15 cellular contexts compared by ENCODE assay signal in the genomic region with DNA sequence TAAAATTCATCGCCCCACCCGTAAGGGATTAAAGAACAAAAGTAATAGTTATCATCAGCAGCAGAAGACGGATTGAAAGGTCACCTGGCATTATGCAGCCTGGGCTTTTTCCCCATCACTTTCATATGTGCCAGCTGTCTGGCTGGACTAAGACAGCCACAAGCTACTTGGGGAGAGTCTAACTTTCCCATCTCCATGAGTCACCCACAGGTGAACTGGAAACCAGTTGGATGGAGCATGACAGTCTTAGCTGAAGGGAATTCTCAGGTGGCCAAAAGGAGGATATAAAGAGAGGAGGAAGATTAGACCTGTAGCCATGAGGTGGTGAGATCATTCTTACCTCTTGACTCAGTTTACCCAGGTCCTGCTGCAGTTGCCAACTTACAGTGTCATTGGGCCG. TPM values are rescaled to one million over a fixed set of nuclear protein-coding genes. Genes with fewer than 3 reads are reported as not detected.
DNase-seq lines count a peak whose midpoint lies in the region; ATAC-seq lines count a peak whose summit lies in the region.
"Had no signal": no experiment of that assay in that cellular context is flagged by ENCODE, and none has a peak within 500 bp of the region (broad histone marks: within the 10 kb centered on the region; RNA-seq: fewer than 3 reads in every experiment).

No MANE protein-coding gene starts in this region.

- H3K9me3 ChIP-seq in effector memory CD4-positive, alpha-beta T cell (ENCODE audit: control insufficient read depth, low read length) = no peaks in the 10 kb centered on the region
- H3K9me3 ChIP-seq: A549, Caco-2 had no signal

- intact Hi-C loops in activated CD4-positive, alpha-beta memory T cell treated with anti-CD3 and anti-CD28 coated beads for 36 hours (cut with micrococcal nuclease) = no loop called here

- H3K4me1 Mint-ChIP-seq in activated CD4-positive, alpha-beta memory T cell treated with anti-CD3 and anti-CD28 coated beads, Interleukin-2, amount 10 ng/mL, durations not matched to agents 7 days and 5 days = no peaks in the 10 kb centered on the region
- H3K4me1 Mint-ChIP-seq in activated CD4-positive, alpha-beta memory T cell treated with anti-CD3 and anti-CD28 coated beads for 36 hours (ENCODE audit: low read depth) = no peaks in the 10 kb centered on the region
- H3K4me1 Mint-ChIP-seq in activated naive CD8-positive, alpha-beta T cell treated with anti-CD3 and anti-CD28 coated beads, Interleukin-2, amount 10 ng/mL, durations not matched to agents 7 days and 5 days = no peaks in the 10 kb centered on the region
- H3K4me1 Mint-ChIP-seq in activated naive CD8-positive, alpha-beta T cell treated with anti-CD3 and anti-CD28 coated beads, Interleukin-2, amount 50 U/mL, for 24 hours = no peaks in the 10 kb centered on the region

- no peak for ATAC-seq in activated naive CD8-positive, alpha-beta T cell treated with anti-CD3 and anti-CD28 coated beads, Interleukin-2, amount 10 ng/mL, durations not matched to agents 7 days and 5 days (ENCODE audit: low read depth)
- no peak for ATAC-seq in activated naive CD8-positive, alpha-beta T cell treated with anti-CD3 and anti-CD28 coated beads, Interleukin-2, amount 50 U/mL, for 24 hours
- ATAC-seq in esophagus mucosa (peak; percentile 23), HG02840 (IDR thresholded peaks at IDR 0.05; ENCODE audit: low FRiP score, unreplicated experiment) (no peak)
- ATAC-seq: A549 had no signal

- H3K27me3 Mint-ChIP-seq in activated CD4-positive, alpha-beta memory T cell treated with anti-CD3 and anti-CD28 coated beads, Interleukin-2, amount 10 ng/mL, durations not matched to agents 7 days and 5 days = peaks cover 2% of the 10 kb centered on the region
- H3K27me3 Mint-ChIP-seq in activated CD4-positive, alpha-beta memory T cell treated with anti-CD3 and anti-CD28 coated beads for 36 hours = no peaks in the 10 kb centered on the region
- peaks cover 20% of the 10 kb centered on the region for H3K27me3 Mint-ChIP-seq in activated naive CD8-positive, alpha-beta T cell treated with anti-CD3 and anti-CD28 coated beads, Interleukin-2, amount 10 ng/mL, durations not matched to agents 7 days and 5 days
- H3K27me3 Mint-ChIP-seq in activated naive CD8-positive, alpha-beta T cell treated with anti-CD3 and anti-CD28 coated beads, Interleukin-2, amount 50 U/mL, for 24 hours = no peaks in the 10 kb centered on the region
- H3K27me3 Mint-ChIP-seq: CD4-positive, alpha-beta T cell had no signal

- H3K27me3 ChIP-seq in effector memory CD4-positive, alpha-beta T cell (replicated peaks; ENCODE audit: control insufficient read depth, insufficient read depth, low read length, poor library complexity, severe bottlenecking) = no peaks in the 10 kb centered on the region

- CTCF ChIA-PET in activated CD4-positive, alpha-beta memory T cell treated with anti-CD3 and anti-CD28 coated beads, Interleukin-2, amount 10 ng/mL, durations not matched to agents 7 days and 5 days (lab: Charles Lee) = no interaction called here
- CTCF ChIA-PET in activated CD4-positive, alpha-beta memory T cell treated with anti-CD3 and anti-CD28 coated beads for 36 hours (lab: Charles Lee) = no interaction called here

- no peak overlapping the region for H3K4me3 Mint-ChIP-seq in activated CD4-positive, alpha-beta memory T cell treated with anti-CD3 and anti-CD28 coated beads, Interleukin-2, amount 10 ng/mL, durations not matched to agents 7 days and 5 days
- no peak overlapping the region for H3K4me3 Mint-ChIP-seq in activated CD4-positive, alpha-beta memory T cell treated with anti-CD3 and anti-CD28 coated beads for 36 hours
- no peak overlapping the region for H3K4me3 Mint-ChIP-seq in activated naive CD8-positive, alpha-beta T cell treated with anti-CD3 and anti-CD28 coated beads, Interleukin-2, amount 10 ng/mL, durations not matched to agents 7 days and 5 days
- H3K4me3 Mint-ChIP-seq in activated naive CD8-positive, alpha-beta T cell treated with anti-CD3 and anti-CD28 coated beads, Interleukin-2, amount 50 U/mL, for 24 hours = no peak overlapping the region
- H3K4me3 Mint-ChIP-seq: CD4-positive, alpha-beta T cell; H9 had no signal

- no peaks in the 10 kb centered on the region for H3K4me1 ChIP-seq in effector memory CD4-positive, alpha-beta T cell (ENCODE audit: control insufficient read depth, insufficient read depth, low read length, poor library complexity, severe bottlenecking)
- H3K4me1 ChIP-seq: A549, Caco-2 had no signal

- no peaks in the 10 kb centered on the region for H3K36me3 ChIP-seq in effector memory CD4-positive, alpha-beta T cell (ENCODE audit: control insufficient read depth, insufficient read depth, low read length)

- no peak overlapping the region for H3K27ac ChIP-seq in effector memory CD4-positive, alpha-beta T cell (ENCODE audit: insufficient read depth, low read length, poor library complexity, severe bottlenecking)
- H3K27ac ChIP-seq: 22Rv1, A549, C4-2B had no signal

- peak; percentile 11 for DNase-seq in activated CD4-positive, alpha-beta memory T cell treated with anti-CD3 and anti-CD28 coated beads, Interleukin-2, amount 10 ng/mL, durations not matched to agents 7 days and 5 days
- no peak for DNase-seq in activated CD4-positive, alpha-beta memory T cell treated with anti-CD3 and anti-CD28 coated beads for 36 hours
- DNase-seq in activated naive CD8-positive, alpha-beta T cell treated with anti-CD3 and anti-CD28 coated beads, Interleukin-2, amount 10 ng/mL, durations not matched to agents 7 days and 5 days = no peak
- DNase-seq in activated naive CD8-positive, alpha-beta T cell treated with anti-CD3 and anti-CD28 coated beads, Interleukin-2, amount 50 U/mL, for 24 hours = no peak
- DNase-seq in effector memory CD4-positive, alpha-beta T cell = no peak
- DNase-seq: AML-193; Caco-2; CD4-positive, alpha-beta T cell; H9 had no signal

- H3K9me3 Mint-ChIP-seq in activated CD4-positive, alpha-beta memory T cell treated with anti-CD3 and anti-CD28 coated beads, Interleukin-2, amount 10 ng/mL, durations not matched to agents 7 days and 5 days = no peaks in the 10 kb centered on the region
- no peaks in the 10 kb centered on the region for H3K9me3 Mint-ChIP-seq in activated CD4-positive, alpha-beta memory T cell treated with anti-CD3 and anti-CD28 coated beads for 36 hours
- no peaks in the 10 kb centered on the region for H3K9me3 Mint-ChIP-seq in activated naive CD8-positive, alpha-beta T cell treated with anti-CD3 and anti-CD28 coated beads, Interleukin-2, amount 10 ng/mL, durations not matched to agents 7 days and 5 days
- H3K9me3 Mint-ChIP-seq in activated naive CD8-positive, alpha-beta T cell treated with anti-CD3 and anti-CD28 coated beads, Interleukin-2, amount 50 U/mL, for 24 hours = no peaks in the 10 kb centered on the region
- H3K9me3 Mint-ChIP-seq: CD4-positive, alpha-beta T cell had no signal

- no peaks in the 10 kb centered on the region for H3K36me3 Mint-ChIP-seq in activated CD4-positive, alpha-beta memory T cell treated with anti-CD3 and anti-CD28 coated beads, Interleukin-2, amount 10 ng/mL, durations not matched to agents 7 days and 5 days (ENCODE audit: low read depth)
- no peaks in the 10 kb centered on the region for H3K36me3 Mint-ChIP-seq in activated CD4-positive, alpha-beta memory T cell treated with anti-CD3 and anti-CD28 coated beads for 36 hours
- no peaks in the 10 kb centered on the region for H3K36me3 Mint-ChIP-seq in activated naive CD8-positive, alpha-beta T cell treated with anti-CD3 and anti-CD28 coated beads, Interleukin-2, amount 10 ng/mL, durations not matched to agents 7 days and 5 days
- H3K36me3 Mint-ChIP-seq in activated naive CD8-positive, alpha-beta T cell treated with anti-CD3 and anti-CD28 coated beads, Interleukin-2, amount 50 U/mL, for 24 hours (ENCODE audit: low read depth) = no peaks in the 10 kb centered on the region

- H3K4me3 ChIP-seq in effector memory CD4-positive, alpha-beta T cell (ENCODE audit: insufficient read depth, low read depth, low read length, poor library complexity, severe bottlenecking) = no peak overlapping the region
- H3K4me3 ChIP-seq: A549 had no signal

- no peak overlapping the region for H3K27ac Mint-ChIP-seq in activated CD4-positive, alpha-beta memory T cell treated with anti-CD3 and anti-CD28 coated beads, Interleukin-2, amount 10 ng/mL, durations not matched to agents 7 days and 5 days
- H3K27ac Mint-ChIP-seq in activated CD4-positive, alpha-beta memory T cell treated with anti-CD3 and anti-CD28 coated beads for 36 hours = no peak overlapping the region
- H3K27ac Mint-ChIP-seq in activated naive CD8-positive, alpha-beta T cell treated with anti-CD3 and anti-CD28 coated beads, Interleukin-2, amount 10 ng/mL, durations not matched to agents 7 days and 5 days = peak overlapping the region; percentile 9
- H3K27ac Mint-ChIP-seq in activated naive CD8-positive, alpha-beta T cell treated with anti-CD3 and anti-CD28 coated beads, Interleukin-2, amount 50 U/mL, for 24 hours = no peak overlapping the region
- H3K27ac Mint-ChIP-seq: CD4-positive, alpha-beta T cell; H9 had no signal

- POLR2A ChIA-PET in activated CD4-positive, alpha-beta memory T cell treated with anti-CD3 and anti-CD28 coated beads, Interleukin-2, amount 10 ng/mL, durations not matched to agents 7 days and 5 days (lab: Charles Lee) = no interaction called here
- POLR2A ChIA-PET in activated CD4-positive, alpha-beta memory T cell treated with anti-CD3 and anti-CD28 coated beads for 36 hours (lab: Charles Lee) = no interaction called here
- POLR2A ChIA-PET in activated naive CD8-positive, alpha-beta T cell treated with anti-CD3 and anti-CD28 coated beads, Interleukin-2, amount 10 ng/mL, durations not matched to agents 7 days and 5 days (lab: Charles Lee) = no interaction called here

RNA-seq across cellular contexts. Expression of a gene that starts 7.0 kb away (rescaled TPM):
- under 1 TPM; 0.48 to 0.65 TPM for total RNA-seq in activated CD4-positive, alpha-beta memory T cell treated with anti-CD3 and anti-CD28 coated beads, Interleukin-2, amount 10 ng/mL, durations not matched to agents 7 days and 5 days
- total RNA-seq in activated CD4-positive, alpha-beta memory T cell treated with anti-CD3 and anti-CD28 coated beads for 36 hours = under 1 TPM in 1 of 2 experiments, not detected in 1; 0.12 TPM
- under 1 TPM; 0.75 to 0.94 TPM for total RNA-seq in activated naive CD8-positive, alpha-beta T cell treated with anti-CD3 and anti-CD28 coated beads, Interleukin-2, amount 10 ng/mL, durations not matched to agents 7 days and 5 days
- 0.44 TPM for total RNA-seq in esophagus mucosa
- total RNA-seq: Caco-2, HT-29 had no signal
